ENCODE assay signal across 1 cellular context in the genomic region with DNA sequence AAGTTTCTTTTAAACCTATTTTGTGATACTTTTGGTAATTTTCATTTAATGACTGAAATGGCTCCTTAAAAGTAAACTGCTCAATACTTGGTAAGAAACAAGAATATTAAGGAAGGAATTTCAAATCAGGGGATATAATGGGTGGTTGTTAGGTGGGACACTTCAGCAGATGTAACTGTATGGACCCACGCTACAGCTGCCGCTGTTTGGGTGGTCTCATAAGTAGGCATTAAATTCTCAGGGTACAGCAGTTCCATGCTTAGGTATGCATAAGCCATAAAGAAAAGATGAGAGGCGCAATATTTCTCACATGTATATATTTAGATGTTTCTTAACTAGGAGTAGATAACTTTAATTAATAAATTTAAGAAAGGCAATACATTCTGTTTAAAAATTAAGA.
TF ChIP-seq lines count a peak whose summit lies in the region.

No MANE protein-coding gene starts in this region.

TF ChIP-seq in GM12878, 131 proteins besides CTCF, POLR2A, EP300 and RAD21 (continued from another document):
- TF ChIP-seq, protein P1, sequence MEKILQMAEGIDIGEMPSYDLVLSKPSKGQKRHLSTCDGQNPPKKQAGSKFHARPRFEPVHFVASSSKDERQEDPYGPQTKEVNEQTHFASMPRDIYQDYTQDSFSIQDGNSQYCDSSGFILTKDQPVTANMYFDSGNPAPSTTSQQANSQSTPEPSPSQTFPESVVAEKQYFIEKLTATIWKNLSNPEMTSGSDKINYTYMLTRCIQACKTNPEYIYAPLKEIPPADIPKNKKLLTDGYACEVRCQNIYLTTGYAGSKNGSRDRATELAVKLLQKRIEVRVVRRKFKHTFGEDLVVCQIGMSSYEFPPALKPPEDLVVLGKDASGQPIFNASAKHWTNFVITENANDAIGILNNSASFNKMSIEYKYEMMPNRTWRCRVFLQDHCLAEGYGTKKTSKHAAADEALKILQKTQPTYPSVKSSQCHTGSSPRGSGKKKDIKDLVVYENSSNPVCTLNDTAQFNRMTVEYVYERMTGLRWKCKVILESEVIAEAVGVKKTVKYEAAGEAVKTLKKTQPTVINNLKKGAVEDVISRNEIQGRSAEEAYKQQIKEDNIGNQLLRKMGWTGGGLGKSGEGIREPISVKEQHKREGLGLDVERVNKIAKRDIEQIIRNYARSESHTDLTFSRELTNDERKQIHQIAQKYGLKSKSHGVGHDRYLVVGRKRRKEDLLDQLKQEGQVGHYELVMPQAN (conservative IDR thresholded peaks at IDR 0.05): no peak
- TF ChIP-seq DPF2 (IDR thresholded peaks at IDR 0.05): no peak
- TF ChIP-seq, protein P2, sequence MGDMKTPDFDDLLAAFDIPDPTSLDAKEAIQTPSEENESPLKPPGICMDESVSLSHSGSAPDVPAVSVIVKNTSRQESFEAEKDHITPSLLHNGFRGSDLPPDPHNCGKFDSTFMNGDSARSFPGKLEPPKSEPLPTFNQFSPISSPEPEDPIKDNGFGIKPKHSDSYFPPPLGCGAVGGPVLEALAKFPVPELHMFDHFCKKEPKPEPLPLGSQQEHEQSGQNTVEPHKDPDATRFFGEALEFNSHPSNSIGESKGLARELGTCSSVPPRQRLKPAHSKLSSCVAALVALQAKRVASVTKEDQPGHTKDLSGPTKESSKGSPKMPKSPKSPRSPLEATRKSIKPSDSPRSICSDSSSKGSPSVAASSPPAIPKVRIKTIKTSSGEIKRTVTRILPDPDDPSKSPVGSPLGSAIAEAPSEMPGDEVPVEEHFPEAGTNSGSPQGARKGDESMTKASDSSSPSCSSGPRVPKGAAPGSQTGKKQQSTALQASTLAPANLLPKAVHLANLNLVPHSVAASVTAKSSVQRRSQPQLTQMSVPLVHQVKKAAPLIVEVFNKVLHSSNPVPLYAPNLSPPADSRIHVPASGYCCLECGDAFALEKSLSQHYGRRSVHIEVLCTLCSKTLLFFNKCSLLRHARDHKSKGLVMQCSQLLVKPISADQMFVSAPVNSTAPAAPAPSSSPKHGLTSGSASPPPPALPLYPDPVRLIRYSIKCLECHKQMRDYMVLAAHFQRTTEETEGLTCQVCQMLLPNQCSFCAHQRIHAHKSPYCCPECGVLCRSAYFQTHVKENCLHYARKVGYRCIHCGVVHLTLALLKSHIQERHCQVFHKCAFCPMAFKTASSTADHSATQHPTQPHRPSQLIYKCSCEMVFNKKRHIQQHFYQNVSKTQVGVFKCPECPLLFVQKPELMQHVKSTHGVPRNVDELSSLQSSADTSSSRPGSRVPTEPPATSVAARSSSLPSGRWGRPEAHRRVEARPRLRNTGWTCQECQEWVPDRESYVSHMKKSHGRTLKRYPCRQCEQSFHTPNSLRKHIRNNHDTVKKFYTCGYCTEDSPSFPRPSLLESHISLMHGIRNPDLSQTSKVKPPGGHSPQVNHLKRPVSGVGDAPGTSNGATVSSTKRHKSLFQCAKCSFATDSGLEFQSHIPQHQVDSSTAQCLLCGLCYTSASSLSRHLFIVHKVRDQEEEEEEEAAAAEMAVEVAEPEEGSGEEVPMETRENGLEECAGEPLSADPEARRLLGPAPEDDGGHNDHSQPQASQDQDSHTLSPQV (IDR thresholded peaks at IDR 0.05): no peak
